ENCODE assay signal across 10 cellular contexts in genomic region chr17:66469088-66469442, GRCh38.
A peak's percentile ranks its signal among the peaks of the same experiment; 100 is the strongest.
DNase-seq lines count a peak whose midpoint lies in the region; ATAC-seq and TF ChIP-seq lines count a peak whose summit lies in the region.
"Had no signal": no experiment of that assay in that cellular context is flagged by ENCODE, and none has a peak within 500 bp of the region (broad histone marks: within the 10 kb centered on the region; RNA-seq: fewer than 3 reads in every experiment).

No MANE protein-coding gene starts in this region.

- no peaks in the 10 kb centered on the region for H3K36me3 ChIP-seq in left lung
- no peaks in the 10 kb centered on the region for H3K36me3 ChIP-seq in tibial nerve

- H3K4me3 ChIP-seq in left lung (no peak overlapping the region), tibial nerve (no peak overlapping the region)

- peaks cover 88% of the 10 kb centered on the region for H3K4me1 Mint-ChIP-seq in activated naive CD4-positive, alpha-beta T cell treated with anti-CD3 and anti-CD28 coated beads, Interleukin-2, amount 50 U/mL, for 24 hours
- peaks cover 58% of the 10 kb centered on the region for H3K4me1 Mint-ChIP-seq in activated naive CD8-positive, alpha-beta T cell treated with anti-CD3 and anti-CD28 coated beads for 36 hours

- DNase-seq in activated naive CD4-positive, alpha-beta T cell (lab: John Stamatoyannopoulos, UW), result no peak
- no peak for DNase-seq in activated naive CD8-positive, alpha-beta T cell treated with anti-CD3 and anti-CD28 coated beads for 36 hours
- DNase-seq in left lung (no peak), tibial nerve (ENCODE audit: low spot score in 2 of 2) (no peak), GM19238 (ENCODE audit: insufficient read length, low spot score) (no peak), Kasumi-1 (lab: John Stamatoyannopoulos, UW) (no peak)
- no peak for DNase-seq in effector CD8-positive, alpha-beta T cell (lab: John Stamatoyannopoulos, UW)
- DNase-seq: activated T-cell treated with anti-CD3 and anti-CD28 coated beads, Interleukin-2, amount 50 U/mL, for 48 hours; Karpas-422 had no signal

- WGBS in tibial nerve, 2 donors, result 36 to 48% methylated on average over 3 of the region's 3 CpGs

- H3K27ac ChIP-seq in left lung, result peak overlapping the region; percentile 23 to 77
- H3K27ac ChIP-seq in tibial nerve, result peak overlapping the region in 3 of 4 donors; percentile 43 to 74 (median 73)

- TF ChIP-seq CTCF in left lung (IDR thresholded peaks at IDR 0.05) (no peak), tibial nerve (IDR thresholded peaks at IDR 0.05) (no peak)

- H3K36me3 Mint-ChIP-seq in activated naive CD4-positive, alpha-beta T cell treated with anti-CD3 and anti-CD28 coated beads, Interleukin-2, amount 50 U/mL, for 24 hours, result no peaks in the 10 kb centered on the region
- H3K36me3 Mint-ChIP-seq in activated naive CD8-positive, alpha-beta T cell treated with anti-CD3 and anti-CD28 coated beads for 36 hours, result peaks cover 28% of the 10 kb centered on the region

- no peaks in the 10 kb centered on the region for H3K27me3 Mint-ChIP-seq in activated naive CD4-positive, alpha-beta T cell treated with anti-CD3 and anti-CD28 coated beads, Interleukin-2, amount 50 U/mL, for 24 hours
- no peaks in the 10 kb centered on the region for H3K27me3 Mint-ChIP-seq in activated naive CD8-positive, alpha-beta T cell treated with anti-CD3 and anti-CD28 coated beads for 36 hours

- H3K27me3 ChIP-seq in left lung (no peaks in the 10 kb centered on the region), tibial nerve (no peaks in the 10 kb centered on the region)

- H3K4me1 ChIP-seq in left lung, result peaks cover 24 to 58% of the 10 kb centered on the region in 2 donors
- peaks cover 0 to 90% (median 50%) of the 10 kb centered on the region in 4 donors for H3K4me1 ChIP-seq in tibial nerve

- H3K4me3 Mint-ChIP-seq in activated naive CD4-positive, alpha-beta T cell treated with anti-CD3 and anti-CD28 coated beads, Interleukin-2, amount 50 U/mL, for 24 hours, result peak overlapping the region; percentile 49
- no peak overlapping the region for H3K4me3 Mint-ChIP-seq in activated naive CD8-positive, alpha-beta T cell treated with anti-CD3 and anti-CD28 coated beads for 36 hours

- ATAC-seq in left lung, result no peak

- peak overlapping the region; percentile 85 for H3K27ac Mint-ChIP-seq in activated naive CD4-positive, alpha-beta T cell treated with anti-CD3 and anti-CD28 coated beads, Interleukin-2, amount 50 U/mL, for 24 hours
- H3K27ac Mint-ChIP-seq in activated naive CD8-positive, alpha-beta T cell treated with anti-CD3 and anti-CD28 coated beads for 36 hours, result peak overlapping the region; percentile 1

- no peak for TF ChIP-seq POLR2A in tibial nerve (IDR thresholded peaks at IDR 0.05)

- intact Hi-C loops in left lung (cut with DNase I), result no loop called here

- no peak for TF ChIP-seq EP300 in tibial nerve (IDR thresholded peaks at IDR 0.05)

- H3K9me3 ChIP-seq in left lung, result no peaks in the 10 kb centered on the region
- no peaks in the 10 kb centered on the region for H3K9me3 ChIP-seq in tibial nerve

- no peaks in the 10 kb centered on the region for H3K9me3 Mint-ChIP-seq in activated naive CD4-positive, alpha-beta T cell treated with anti-CD3 and anti-CD28 coated beads, Interleukin-2, amount 50 U/mL, for 24 hours
- H3K9me3 Mint-ChIP-seq in activated naive CD8-positive, alpha-beta T cell treated with anti-CD3 and anti-CD28 coated beads for 36 hours, result no peaks in the 10 kb centered on the region
